Comparison of ENCODE assay signal across 11 cellular contexts in genomic region chr11:102320679-102321078, GRCh38. TPM values are rescaled to one million over a fixed set of nuclear protein-coding genes. Genes with fewer than 3 reads are reported as not detected.
A peak's percentile ranks its signal among the peaks of the same experiment; 100 is the strongest.
DNase-seq lines count a peak whose midpoint lies in the region; ATAC-seq and TF ChIP-seq lines count a peak whose summit lies in the region.
"Had no signal": no experiment of that assay in that cellular context is flagged by ENCODE, and none has a peak within 500 bp of the region (broad histone marks: within the 10 kb centered on the region; RNA-seq: fewer than 3 reads in every experiment).

No MANE protein-coding gene starts in this region.

- peak overlapping the region; percentile 43 for H3K4me2 ChIP-seq in DND-41 (ENCODE audit: insufficient read depth, low read length)
- H3K4me2 ChIP-seq in MM.1S (ENCODE audit: low read depth, low read length): peak overlapping the region; percentile 90

- H3K27me3 Mint-ChIP-seq in endothelial cell (ENCODE audit: unreplicated experiment): no peaks in the 10 kb centered on the region

- no peaks in the 10 kb centered on the region for H3K36me3 Mint-ChIP-seq in endothelial cell (ENCODE audit: low read depth, unreplicated experiment)

- no peak overlapping the region for H3K4me3 Mint-ChIP-seq in endothelial cell (ENCODE audit: unreplicated experiment)

- H3F3A ChIP-seq in MM.1S (ENCODE audit: insufficient read depth, low read length): peaks cover 31% of the 10 kb centered on the region

- no peaks in the 10 kb centered on the region for H3K79me2 ChIP-seq in DND-41 (ENCODE audit: insufficient read depth, low read length)
- peaks cover 77% of the 10 kb centered on the region for H3K79me2 ChIP-seq in MM.1S (ENCODE audit: low read length)

- no peak for TF ChIP-seq EP300 in esophagus muscularis mucosa (IDR thresholded peaks at IDR 0.05)
- peak in 1 of 4 donors; percentile 34 for TF ChIP-seq EP300 in sigmoid colon (IDR thresholded peaks at IDR 0.05)

- H3K9ac ChIP-seq in DND-41 (ENCODE audit: low read depth, low read length) (peak overlapping the region; percentile 29), MM.1S (ENCODE audit: low read length) (peak overlapping the region; percentile 53; the same call in 1 of the 2 replicates)

- no peaks in the 10 kb centered on the region for H3K9me2 ChIP-seq in MM.1S (replicated peaks; ENCODE audit: insufficient read depth, low read length)

- no peak overlapping the region for H3K4me3 ChIP-seq in DND-41 (ENCODE audit: low read depth in 1 of 2, low read length in 2 of 2)
- peak overlapping the region; percentile 57 for H3K4me3 ChIP-seq in MM.1S (ENCODE audit: low read length)
- no peak overlapping the region for H3K4me3 ChIP-seq in esophagus muscularis mucosa
- peak overlapping the region in 1 of 4 donors; percentile 3 for H3K4me3 ChIP-seq in sigmoid colon

- TF ChIP-seq CTCF in DND-41 (IDR thresholded peaks at IDR 0.05; ENCODE audit: borderline replicate concordance, extremely low read depth, low read length, poor library complexity, severe bottlenecking) (no peak), MM.1S (IDR thresholded peaks at IDR 0.05; ENCODE audit: low read length) (no peak), esophagus muscularis mucosa (IDR thresholded peaks at IDR 0.05) (no peak), sigmoid colon (IDR thresholded peaks at IDR 0.05) (no peak), endothelial cell (IDR thresholded peaks at IDR 0.05; ENCODE audit: unreplicated experiment) (no peak)

- H3K36me3 ChIP-seq in DND-41 (ENCODE audit: insufficient read depth, low read length) (no peaks in the 10 kb centered on the region), MM.1S (replicated peaks; ENCODE audit: insufficient read depth, low read length) (peaks cover 2% of the 10 kb centered on the region; the same call in 1 of the 2 replicates), esophagus muscularis mucosa (no peaks in the 10 kb centered on the region), sigmoid colon (peaks cover 0 to under 1% (median 0%) of the 10 kb centered on the region in 4 donors)

- 0 out of 3 replicates have a peak, but pooled peaks have one; percentile 29 for ATAC-seq in DND-41 (ENCODE audit: insufficient read depth, low read depth)
- ATAC-seq in HG03135 (IDR thresholded peaks at IDR 0.05; ENCODE audit: unreplicated experiment): no peak
- no peak for ATAC-seq in GM21515 (IDR thresholded peaks at IDR 0.05; ENCODE audit: unreplicated experiment)
- no peak for ATAC-seq in activated CD4-positive, CD25-positive, alpha-beta regulatory T cell treated with anti-CD3 and anti-CD28 coated beads, Interleukin-2, amount 50 U/mL, for 24 hours

- peaks cover 9% of the 10 kb centered on the region for H3K4me1 Mint-ChIP-seq in endothelial cell (ENCODE audit: unreplicated experiment)

- DNase-seq in DND-41: no peak
- DNase-seq in MM.1S: no peak
- no peak for DNase-seq in esophagus muscularis mucosa (ENCODE audit: extremely low spot score)
- DNase-seq in sigmoid colon: no peak
- DNase-seq in endothelial cell (ENCODE audit: low spot score): no peak
- DNase-seq: activated gamma-delta T cell; NCI-H2171; stimulated activated CD8-positive, alpha-beta memory T cell treated with anti-CD3 and anti-CD28 coated beads, Interleukin-4, amount 100 ng/mL, for 48 hours had no signal

- intact Hi-C loops in esophagus muscularis mucosa (cut with DNase I): no loop called here
- intact Hi-C loops in sigmoid colon (cut with DNase I): no loop called here

- H3K27ac Mint-ChIP-seq in endothelial cell (ENCODE audit: unreplicated experiment): no peak overlapping the region

- no peaks in the 10 kb centered on the region for H3K9me3 ChIP-seq in DND-41 (ENCODE audit: insufficient read depth, low read length, severe bottlenecking)
- H3K9me3 ChIP-seq in MM.1S (replicated peaks; ENCODE audit: insufficient read depth, low read length): no peaks in the 10 kb centered on the region
- no peaks in the 10 kb centered on the region for H3K9me3 ChIP-seq in esophagus muscularis mucosa
- H3K9me3 ChIP-seq in sigmoid colon: no peaks in the 10 kb centered on the region

- H2AFZ ChIP-seq in DND-41 (ENCODE audit: low read depth, low read length) (peak overlapping the region; percentile 17; the same call in 1 of the 2 replicates), MM.1S (ENCODE audit: low read length) (no peak overlapping the region)

- H3K4me1 ChIP-seq in DND-41 (ENCODE audit: insufficient read depth, low read length) (peaks cover 70% of the 10 kb centered on the region), MM.1S (ENCODE audit: low read length) (peaks cover 43% of the 10 kb centered on the region), esophagus muscularis mucosa (peaks cover 7 to 64% (median 56%) of the 10 kb centered on the region in 4 donors), sigmoid colon (peaks cover 0 to 44% (median 23%) of the 10 kb centered on the region in 4 donors)

- H4K20me1 ChIP-seq in DND-41 (ENCODE audit: insufficient read depth, low read length) (no peaks in the 10 kb centered on the region), MM.1S (ENCODE audit: insufficient read depth, low read length) (no peaks in the 10 kb centered on the region)

- H3K27ac ChIP-seq in DND-41 (ENCODE audit: low read length) (peak overlapping the region; percentile 67), MM.1S (ENCODE audit: low read length) (peak overlapping the region; percentile 47; the same call in 1 of the 2 replicates), esophagus muscularis mucosa (replicated peaks in 1 of 4) (peak overlapping the region; percentile 71 to 87 (median 80)), sigmoid colon (peak overlapping the region; percentile 70 to 85 (median 80))

- TF ChIP-seq POLR2A in esophagus muscularis mucosa (IDR thresholded peaks at IDR 0.05; ENCODE audit: low read depth) (no peak), sigmoid colon (IDR thresholded peaks at IDR 0.05) (no peak)

- H3K27me3 ChIP-seq in DND-41 (ENCODE audit: insufficient read depth, low read length, poor library complexity) (no peaks in the 10 kb centered on the region), MM.1S (replicated peaks; ENCODE audit: insufficient read depth, low read length) (no peaks in the 10 kb centered on the region), esophagus muscularis mucosa (no peaks in the 10 kb centered on the region), sigmoid colon (no peaks in the 10 kb centered on the region)

- no peaks in the 10 kb centered on the region for H3K9me3 Mint-ChIP-seq in endothelial cell (ENCODE audit: unreplicated experiment)

RNA-seq across cellular contexts. Expression of gene BIRC3, which starts 3.4 kb away (rescaled TPM):
- 10 to 100 TPM in 3 of 4 donors, 1 to 10 TPM in 1; 10.0 to 13.7 (median 11.0) TPM for total RNA-seq in esophagus muscularis mucosa
- total RNA-seq in sigmoid colon: 10 to 100 TPM in 3 of 4 donors, 1 to 10 TPM in 1; 9.1 to 18.4 (median 13.2) TPM
- polyA plus RNA-seq in sigmoid colon: 10 to 100 TPM; 18.6 to 92.6 (median 84.8) TPM
- 0.08 TPM for total RNA-seq in endothelial cell (ENCODE audit: unreplicated experiment)

RNA-seq across cellular contexts. Expression of gene BIRC2, which starts 26.3 kb away (rescaled TPM):
- 10 to 100 TPM; 25.6 to 40.3 (median 33.5) TPM for total RNA-seq in esophagus muscularis mucosa
- 10 to 100 TPM; 32.7 to 56.0 (median 53.2) TPM for total RNA-seq in sigmoid colon
- 10 to 100 TPM; 24.7 to 41.4 (median 40.9) TPM for polyA plus RNA-seq in sigmoid colon
- total RNA-seq in endothelial cell (ENCODE audit: unreplicated experiment): 53.1 TPM
